ENCODE assay signal across 9 cellular contexts in the genomic region with DNA sequence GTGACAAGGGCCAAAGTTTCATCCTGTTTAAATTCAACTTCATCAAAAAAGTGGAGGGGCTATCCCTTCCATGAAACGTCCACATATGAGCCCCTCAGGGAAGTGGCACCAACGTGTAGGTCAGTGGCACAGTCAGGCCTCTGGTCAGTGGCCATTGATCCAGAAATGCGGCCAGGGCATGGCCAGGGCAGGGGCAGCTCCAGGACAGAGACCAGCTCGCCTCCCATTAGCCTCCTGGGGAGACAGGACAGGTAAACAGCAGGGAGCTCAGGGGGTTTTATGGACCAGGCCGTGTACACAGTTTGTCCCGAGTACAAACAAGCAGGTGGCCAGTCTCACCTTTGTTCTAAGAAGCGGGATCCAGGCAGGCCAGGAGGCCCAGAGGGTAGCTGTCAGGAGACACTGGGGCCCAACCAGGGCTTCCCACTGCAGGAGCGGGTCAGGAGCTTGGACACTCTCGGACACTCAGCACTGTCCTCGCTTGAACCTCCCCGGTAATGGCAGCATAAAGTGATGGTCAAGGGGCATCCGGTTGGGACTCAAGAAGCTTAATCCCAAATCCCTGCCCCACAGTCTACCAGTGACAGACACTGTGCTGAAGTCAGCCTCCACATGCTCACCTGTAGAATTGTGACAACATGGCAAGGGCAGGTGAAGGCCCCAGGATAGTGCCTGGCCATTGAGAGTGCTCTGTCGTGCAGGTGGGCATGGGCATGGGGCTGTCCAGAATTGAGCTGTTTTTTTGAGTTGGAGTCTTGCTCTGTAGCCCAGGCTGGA.
DNase-seq lines count a peak whose midpoint lies in the region; ATAC-seq and TF ChIP-seq lines count a peak whose summit lies in the region.
"Had no signal": no experiment of that assay in that cellular context is flagged by ENCODE, and none has a peak within 500 bp of the region (broad histone marks: within the 10 kb centered on the region; RNA-seq: fewer than 3 reads in every experiment).

No MANE protein-coding gene starts in this region.

- TF ChIP-seq CTCF in CD8-positive, alpha-beta T cell (IDR thresholded peaks at IDR 0.05) = no peak
- TF ChIP-seq CTCF in nephron progenitor cell (IDR thresholded peaks at IDR 0.05) (no peak), lower leg skin (IDR thresholded peaks at IDR 0.05) (no peak)

- no peaks in the 10 kb centered on the region for H3K27me3 ChIP-seq in CD8-positive, alpha-beta T cell (ENCODE audit: insufficient read depth, low read length)

- intact Hi-C loops in CD8-positive, alpha-beta T cell (cut with DNase I, micrococcal nuclease) = no loop called here
- intact Hi-C loops in lower leg skin (cut with DNase I; ENCODE audit: low total_unique reads) = no loop called here

- H3K27ac Mint-ChIP-seq in CD8-positive, alpha-beta T cell = peak overlapping the region; percentile 98
- H3K27ac Mint-ChIP-seq in central memory CD8-positive, alpha-beta T cell (ENCODE audit: low read depth) = peak overlapping the region; percentile 99
- H3K27ac Mint-ChIP-seq in nephron progenitor cell = peak overlapping the region; percentile 79

- H3K9me3 ChIP-seq in CD8-positive, alpha-beta T cell (ENCODE audit: low read length) = no peaks in the 10 kb centered on the region

- peaks cover 3% of the 10 kb centered on the region for H3K9me3 Mint-ChIP-seq in CD8-positive, alpha-beta T cell
- H3K9me3 Mint-ChIP-seq in central memory CD8-positive, alpha-beta T cell = no peaks in the 10 kb centered on the region
- H3K9me3 Mint-ChIP-seq in nephron progenitor cell = no peaks in the 10 kb centered on the region

- CTCF ChIA-PET in CD8-positive, alpha-beta T cell (lab: Charles Lee) = interaction anchor here (0.8 to 1.9 kb wide), 2 partner anchors 138 to 155 kb away, joined by 3 to 7 read pairs; no protein-coding TSS in a partner anchor

- no peaks in the 10 kb centered on the region for H3K27me3 Mint-ChIP-seq in CD8-positive, alpha-beta T cell (ENCODE audit: low read depth)
- no peaks in the 10 kb centered on the region for H3K27me3 Mint-ChIP-seq in central memory CD8-positive, alpha-beta T cell
- peaks cover 10% of the 10 kb centered on the region for H3K27me3 Mint-ChIP-seq in nephron progenitor cell (ENCODE audit: low read depth, poor library complexity)

- POLR2A ChIA-PET in CD8-positive, alpha-beta T cell (lab: Charles Lee) = interaction anchor here (6.1 kb wide), 1 partner anchor 16 kb away, joined by 53 read pairs; no protein-coding TSS in a partner anchor

- ATAC-seq in CD8-positive, alpha-beta T cell = no peak
- ATAC-seq in HG03175 (IDR thresholded peaks at IDR 0.05; ENCODE audit: unreplicated experiment) (peak; percentile 4), HG03280 (IDR thresholded peaks at IDR 0.05; ENCODE audit: unreplicated experiment) (no peak)
- ATAC-seq in central memory CD8-positive, alpha-beta T cell (replicated peaks; ENCODE audit: extremely low read depth, poor library complexity, severe bottlenecking) = no peak

- H3K4me3 Mint-ChIP-seq in CD8-positive, alpha-beta T cell = peak overlapping the region; percentile 71
- peak overlapping the region; percentile 60 for H3K4me3 Mint-ChIP-seq in central memory CD8-positive, alpha-beta T cell
- no peak overlapping the region for H3K4me3 Mint-ChIP-seq in nephron progenitor cell

- H3K4me1 Mint-ChIP-seq in CD8-positive, alpha-beta T cell (ENCODE audit: low read depth) = peaks cover 45% of the 10 kb centered on the region
- H3K4me1 Mint-ChIP-seq in central memory CD8-positive, alpha-beta T cell = peaks cover 36% of the 10 kb centered on the region
- H3K4me1 Mint-ChIP-seq in nephron progenitor cell = peaks cover 27% of the 10 kb centered on the region

- WGBS in lower leg skin, 2 donors = 56 to 75% methylated on average over 7 to 13 of the region's 13 CpGs

- peak in 1 of 7 experiments; percentile 55 for DNase-seq in CD8-positive, alpha-beta T cell
- no peak for DNase-seq in central memory CD8-positive, alpha-beta T cell (ENCODE audit: low spot score in 2 of 2)
- DNase-seq in nephron progenitor cell (no peak), lower leg skin (ENCODE audit: low spot score in 2 of 2) (no peak)
- no peak for DNase-seq in stimulated activated naive CD4-positive, alpha-beta T cell (lab: John Stamatoyannopoulos, UW)
- DNase-seq in stimulated activated CD4-positive, alpha-beta T cell treated with anti-CD3 and anti-CD28 coated beads, Interleukin-4, amount 100 ng/mL, for 1 hour = no peak

- H3K4me3 ChIP-seq in CD8-positive, alpha-beta T cell (ENCODE audit: low read depth, low read length) = no peak overlapping the region
- no peak overlapping the region for H3K4me3 ChIP-seq in lower leg skin (ENCODE audit: low read depth, poor library complexity, severe bottlenecking)

- H3K36me3 Mint-ChIP-seq in CD8-positive, alpha-beta T cell = peaks cover 2% of the 10 kb centered on the region
- H3K36me3 Mint-ChIP-seq in central memory CD8-positive, alpha-beta T cell (ENCODE audit: insufficient read depth) = peaks cover 7% of the 10 kb centered on the region
- H3K36me3 Mint-ChIP-seq in nephron progenitor cell (ENCODE audit: low read depth) = no peaks in the 10 kb centered on the region

- H3K27ac ChIP-seq in CD8-positive, alpha-beta T cell (ENCODE audit: low read depth, low read length) = peak overlapping the region; percentile 64
- H3K27ac ChIP-seq: HL-60 had no signal

- TF ChIP-seq POLR2A in lower leg skin (IDR thresholded peaks at IDR 0.05) = no peak

- no peaks in the 10 kb centered on the region for H3K36me3 ChIP-seq in CD8-positive, alpha-beta T cell (ENCODE audit: insufficient read depth, low read length)

- H3K4me1 ChIP-seq in CD8-positive, alpha-beta T cell (ENCODE audit: insufficient read depth, low read length) = peaks cover 33% of the 10 kb centered on the region
